Comparison of ENCODE assay signal across 10 cellular contexts in genomic region chr9:124216474-124217176, GRCh38.
DNase-seq lines count a peak whose midpoint lies in the region.
"Had no signal": no experiment of that assay in that cellular context is flagged by ENCODE, and none has a peak within 500 bp of the region (broad histone marks: within the 10 kb centered on the region; RNA-seq: fewer than 3 reads in every experiment).

No MANE protein-coding gene starts in this region.

- H3K27ac ChIP-seq in cingulate gyrus (ENCODE audit: low read depth, low read length): peak overlapping the region; percentile 47
- H3K27ac ChIP-seq: A549, SJSA1 had no signal

- DNase-seq in NK-92 treated with Interleukin-12 subunit alpha and Interleukin-12 subunit beta, amount 100 ng/mL, for 24 hours (lab: John Stamatoyannopoulos, UW): peak; percentile 71
- DNase-seq in NK-92 (lab: John Stamatoyannopoulos, UW; ENCODE audit: unreplicated experiment) (no peak), T-helper 1 cell (peak in 3 of 5 donors; percentile 5 to 80 (median 14)), NCI-H1105 treated with DMSO at 0.1 percent for 48 hours (lab: John Stamatoyannopoulos, UW) (no peak), HUDEP-2 (lab: John Stamatoyannopoulos, UW; ENCODE audit: unreplicated experiment in 76 of 76) (no peak), cerebellar nuclear complex (lab: John Stamatoyannopoulos, UW) (no peak)
- DNase-seq in stimulated activated CD4-positive, alpha-beta T cell treated with anti-CD3 and anti-CD28 coated beads, Interleukin-15, amount 100 ng/mL, for 24 hours: peak; percentile 75

Comparison
In these comparisons a context has a peak if more than half of its experiments do, and no peak if none do; other contexts are left out.
1. DNase-seq: peak in NK-92 treated with Interleukin-12 subunit alpha and Interleukin-12 subunit beta, amount 100 ng/mL, for 24 hours (single experiment), T-helper 1 cell (3 of 5) and stimulated activated CD4-positive, alpha-beta T cell treated with anti-CD3 and anti-CD28 coated beads, Interleukin-15, amount 100 ng/mL, for 24 hours (single experiment); none in NK-92 (single experiment), NCI-H1105 treated with DMSO at 0.1 percent for 48 hours (single experiment), HUDEP-2 (0 of 76) and cerebellar nuclear complex (0 of 2).